ENCODE assay signal across 21 cellular contexts in the genomic region with DNA sequence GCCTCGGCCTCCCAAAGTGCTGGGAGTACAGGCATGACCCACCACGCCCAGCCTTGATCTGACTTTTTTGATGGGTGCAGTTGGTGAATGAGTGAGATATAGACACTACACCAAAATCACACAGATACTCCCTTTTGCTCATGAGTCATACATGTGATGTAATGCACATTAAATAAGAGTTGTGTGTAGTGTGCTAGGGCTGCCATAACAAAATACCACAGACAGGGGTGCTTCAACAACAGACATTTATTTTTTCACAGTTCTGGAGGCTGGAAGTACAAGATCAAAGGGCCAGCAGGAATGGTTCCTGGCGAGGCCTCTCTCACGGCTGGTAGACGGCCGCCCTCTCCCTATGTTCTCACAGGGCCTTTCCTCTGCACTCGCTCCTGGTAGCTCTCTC. TPM values are rescaled to one million over a fixed set of nuclear protein-coding genes. Genes with fewer than 3 reads are reported as not detected.
"Had no signal": no experiment of that assay in that cellular context is flagged by ENCODE, and none has a peak within 500 bp of the region (broad histone marks: within the 10 kb centered on the region; RNA-seq: fewer than 3 reads in every experiment).

No MANE protein-coding gene starts in this region.

- H3K27me3 ChIP-seq: adrenal gland, transverse colon had no signal

- DNase-seq: activated B cell treated with CpG ODN at 0.5 μM for 24 hours; activated CD4-positive, alpha-beta T cell treated with anti-CD3 and anti-CD28 coated beads, Interleukin-2, amount 10 ng/mL, durations not matched to agents 24 days and 14 days; activated naive CD4-positive, alpha-beta T cell treated with anti-CD3 and anti-CD28 coated beads for 36 hours; adrenal gland; cortex of kidney; effector memory CD4-positive, alpha-beta T cell; glutamatergic neuron; left cardiac atrium; occipital lobe; spleen; stimulated activated CD4-positive, alpha-beta T cell treated with anti-CD3 and anti-CD28 coated beads, Interleukin-1b, Interleukin-23, amount 100 ng/mL, for 48 hours; stimulated activated naive CD4-positive, alpha-beta T cell; substantia nigra; T-helper 2 cell; transverse colon had no signal

- H3K4me3 ChIP-seq: adrenal gland, spleen, transverse colon had no signal

- H3K9me3 ChIP-seq: adrenal gland, spleen, transverse colon had no signal

- H3K4me1 ChIP-seq: adrenal gland, spleen, transverse colon had no signal

- ATAC-seq: left cardiac atrium; natural killer cell treated with Interleukin-12 subunit alpha and Interleukin-12 subunit beta and Interleukin-15 and Interleukin-18, amount 100 ng/mL, for 72 hours; sciatic nerve had no signal

- H3K36me3 ChIP-seq: adrenal gland had no signal

- H3K27ac ChIP-seq: adrenal gland, epithelial cell of prostate, spleen, transverse colon had no signal

RNA-seq across cellular contexts. Expression of a gene that starts 46.6 kb away (rescaled TPM):
- total RNA-seq: activated B cell treated with CpG ODN at 0.5 μM for 24 hours; activated CD4-positive, alpha-beta T cell treated with anti-CD3 and anti-CD28 coated beads, Interleukin-2, amount 10 ng/mL, durations not matched to agents 24 days and 14 days; activated naive CD4-positive, alpha-beta T cell treated with anti-CD3 and anti-CD28 coated beads for 36 hours; activated T-helper 1 cell treated with anti-CD3 and anti-CD28 coated beads, Interleukin-12 subunit alpha, Interleukin-12 subunit beta, Interleukin-2, Interleukin-4 antibody, amounts not matched to agents 30 ng/mL and 10 ng/mL and 1 ng/mL, durations not matched to agents 14 hours and 24 hours and 36 hours; adrenal gland; fibroblast of villous mesenchyme; left cardiac atrium; mucosa of gallbladder; natural killer cell treated with Interleukin-12 subunit alpha and Interleukin-12 subunit beta and Interleukin-15 and Interleukin-18, amount 100 ng/mL, for 72 hours; occipital lobe; sciatic nerve; transverse colon had no signal
